ENCODE assay signal across 1 cellular context in genomic region chr7:100801833-100802568, GRCh38.
TF ChIP-seq lines count a peak whose summit lies in the region.

No MANE protein-coding gene starts in this region.

TF ChIP-seq in K562, 482 proteins besides CTCF, POLR2A, EP300 and RAD21 (continues in another document):
- TF ChIP-seq MECOM (CRISPR knock-in tag; IDR thresholded peaks at IDR 0.05) (peak; percentile 87), E2F3 (CRISPR knock-in tag; IDR thresholded peaks at IDR 0.05) (peak; percentile 38; the same call in 1 of the 2 replicates), ATF4 (CRISPR knock-in tag; IDR thresholded peaks at IDR 0.05) (peak; percentile 62), EGR1 (conservative IDR thresholded peaks at IDR 0.05) (peak; percentile 35; the same call in 1 of the 2 replicates), EWSR1 (IDR thresholded peaks at IDR 0.05; ENCODE audit: borderline replicate concordance, low read depth, partially characterized antibody) (no peak), ZNF57 (CRISPR knock-in tag; IDR thresholded peaks at IDR 0.05) (0 out of 2 replicates have a peak, but pooled peaks have one; percentile 13), POLR2B (IDR thresholded peaks at IDR 0.05; ENCODE audit: low read depth, partially characterized antibody) (peak; percentile 51), KDM4B (IDR thresholded peaks at IDR 0.05; ENCODE audit: borderline replicate concordance in 2 of 2, low read depth in 1 of 2) (no peak; a peak in 1 of 4 replicates), SIX5 (IDR thresholded peaks at IDR 0.05; ENCODE audit: borderline replicate concordance in 1 of 2, insufficient read depth in 1 of 2, low read depth in 1 of 2, low read length in 2 of 2) (no peak), CUX1 (CRISPR knock-in tag; IDR thresholded peaks at IDR 0.05) (peak; percentile 47; the same call in 1 of the 2 replicates), ZNF766 (CRISPR knock-in tag; conservative IDR thresholded peaks at IDR 0.05) (peak; percentile 72), MAZ (CRISPR knock-in tag; conservative IDR thresholded peaks at IDR 0.05 in 1 of 2, IDR thresholded peaks at IDR 0.05 in 1 of 2) (peak; percentile 99), USF1 (CRISPR knock-in tag; IDR thresholded peaks at IDR 0.05) (peak; percentile 47; the same call in 1 of the 2 replicates), FUS (optimal IDR thresholded peaks at IDR 0.05; ENCODE audit: low read depth, low read length) (no peak), ELF4 (CRISPR knock-in tag; IDR thresholded peaks at IDR 0.05) (peak; percentile 57; the same call in 1 of the 2 replicates), ZNF140 (CRISPR knock-in tag; IDR thresholded peaks at IDR 0.05) (no peak), TAF1 (IDR thresholded peaks at IDR 0.05; ENCODE audit: control insufficient read depth, extremely low read depth, insufficient read depth, low read length, severe bottlenecking) (peak; percentile 12), ARID3B (CRISPR knock-in tag; IDR thresholded peaks at IDR 0.05; ENCODE audit: borderline replicate concordance) (no peak), KAT7 (CRISPR knock-in tag; IDR thresholded peaks at IDR 0.05; ENCODE audit: borderline replicate concordance) (0 out of 2 replicates have a peak, but pooled peaks have one; percentile 44), HOXB6 (CRISPR knock-in tag; IDR thresholded peaks at IDR 0.05; ENCODE audit: borderline replicate concordance) (0 out of 2 replicates have a peak, but pooled peaks have one; percentile 17), SMARCC2 (IDR thresholded peaks at IDR 0.05; ENCODE audit: low read depth) (peak; percentile 76; the same call in 1 of the 2 replicates), ELF1 (tag; IDR thresholded peaks at IDR 0.05) (no peak), ZC3H4 (CRISPR knock-in tag; IDR thresholded peaks at IDR 0.05; ENCODE audit: borderline replicate concordance) (no peak), ZBED1 (IDR thresholded peaks at IDR 0.05) (peak; percentile 28; the same call in 1 of the 2 replicates), FOSL1 (tag; conservative IDR thresholded peaks at IDR 0.05) (peak; percentile 98), MYNN (IDR thresholded peaks at IDR 0.05) (peak; percentile 98), MYNN (CRISPR knock-in tag; IDR thresholded peaks at IDR 0.05) (no peak), CCAR2 (IDR thresholded peaks at IDR 0.05; ENCODE audit: low read depth, low read length) (no peak; the same call in 1 of the 2 replicates), NCOA2 (IDR thresholded peaks at IDR 0.05; ENCODE audit: partially characterized antibody in 2 of 2) (no peak), ZEB2 (IDR thresholded peaks at IDR 0.05) (peak; percentile 57; the same call in 1 of the 2 replicates), ZNF384 (IDR thresholded peaks at IDR 0.05; ENCODE audit: low read depth, low read length) (peak; percentile 65), GATAD2A (IDR thresholded peaks at IDR 0.05) (peak; percentile 94; the same call in 1 of the 2 replicates), HDAC2 (IDR thresholded peaks at IDR 0.05) (peak; percentile 95), SP1 (CRISPR knock-in tag; IDR thresholded peaks at IDR 0.05) (peak; percentile 52; the same call in 1 of the 2 replicates), SIN3A (IDR thresholded peaks at IDR 0.05; ENCODE audit: borderline replicate concordance in 2 of 2, control insufficient read depth in 1 of 2, low read depth in 2 of 2, low read length in 2 of 2) (peak; percentile 80 to 93), ZNF311 (CRISPR knock-in tag; IDR thresholded peaks at IDR 0.05) (no peak), CHD2 (IDR thresholded peaks at IDR 0.05; ENCODE audit: low read depth, low read length) (peak; percentile 62; the same call in 1 of the 2 replicates), STAT5A (IDR thresholded peaks at IDR 0.05; ENCODE audit: borderline replicate concordance, low read length) (peak; percentile 64), CBX8 (IDR thresholded peaks at IDR 0.05; ENCODE audit: borderline replicate concordance, extremely low read depth, low read depth, low read length, poor library complexity, severe bottlenecking) (no peak), HNRNPL (IDR thresholded peaks at IDR 0.05; ENCODE audit: low read depth, low read length) (peak; percentile 64; the same call in 1 of the 2 replicates), CXXC5 (CRISPR knock-in tag; IDR thresholded peaks at IDR 0.05) (peak; percentile 95), ELF2 (CRISPR knock-in tag; IDR thresholded peaks at IDR 0.05) (no peak), POLR3A (IDR thresholded peaks at IDR 0.05; ENCODE audit: borderline replicate concordance, extremely low read depth, insufficient read depth, insufficient read length) (no peak)
- TF ChIP-seq, protein P1, sequence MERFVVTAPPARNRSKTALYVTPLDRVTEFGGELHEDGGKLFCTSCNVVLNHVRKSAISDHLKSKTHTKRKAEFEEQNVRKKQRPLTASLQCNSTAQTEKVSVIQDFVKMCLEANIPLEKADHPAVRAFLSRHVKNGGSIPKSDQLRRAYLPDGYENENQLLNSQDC (CRISPR knock-in tag; IDR thresholded peaks at IDR 0.05) = no peak
- TF ChIP-seq, protein P2, sequence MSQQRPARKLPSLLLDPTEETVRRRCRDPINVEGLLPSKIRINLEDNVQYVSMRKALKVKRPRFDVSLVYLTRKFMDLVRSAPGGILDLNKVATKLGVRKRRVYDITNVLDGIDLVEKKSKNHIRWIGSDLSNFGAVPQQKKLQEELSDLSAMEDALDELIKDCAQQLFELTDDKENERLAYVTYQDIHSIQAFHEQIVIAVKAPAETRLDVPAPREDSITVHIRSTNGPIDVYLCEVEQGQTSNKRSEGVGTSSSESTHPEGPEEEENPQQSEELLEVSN (IDR thresholded peaks at IDR 0.05; ENCODE audit: borderline replicate concordance in 1 of 2, extremely low read depth in 1 of 2, insufficient read depth in 1 of 2, insufficient read length in 1 of 2, low read depth in 1 of 2, low read length in 1 of 2, poor library complexity in 1 of 2, severe bottlenecking in 1 of 2) = peak; percentile 32 to 53
- TF ChIP-seq, protein P3, sequence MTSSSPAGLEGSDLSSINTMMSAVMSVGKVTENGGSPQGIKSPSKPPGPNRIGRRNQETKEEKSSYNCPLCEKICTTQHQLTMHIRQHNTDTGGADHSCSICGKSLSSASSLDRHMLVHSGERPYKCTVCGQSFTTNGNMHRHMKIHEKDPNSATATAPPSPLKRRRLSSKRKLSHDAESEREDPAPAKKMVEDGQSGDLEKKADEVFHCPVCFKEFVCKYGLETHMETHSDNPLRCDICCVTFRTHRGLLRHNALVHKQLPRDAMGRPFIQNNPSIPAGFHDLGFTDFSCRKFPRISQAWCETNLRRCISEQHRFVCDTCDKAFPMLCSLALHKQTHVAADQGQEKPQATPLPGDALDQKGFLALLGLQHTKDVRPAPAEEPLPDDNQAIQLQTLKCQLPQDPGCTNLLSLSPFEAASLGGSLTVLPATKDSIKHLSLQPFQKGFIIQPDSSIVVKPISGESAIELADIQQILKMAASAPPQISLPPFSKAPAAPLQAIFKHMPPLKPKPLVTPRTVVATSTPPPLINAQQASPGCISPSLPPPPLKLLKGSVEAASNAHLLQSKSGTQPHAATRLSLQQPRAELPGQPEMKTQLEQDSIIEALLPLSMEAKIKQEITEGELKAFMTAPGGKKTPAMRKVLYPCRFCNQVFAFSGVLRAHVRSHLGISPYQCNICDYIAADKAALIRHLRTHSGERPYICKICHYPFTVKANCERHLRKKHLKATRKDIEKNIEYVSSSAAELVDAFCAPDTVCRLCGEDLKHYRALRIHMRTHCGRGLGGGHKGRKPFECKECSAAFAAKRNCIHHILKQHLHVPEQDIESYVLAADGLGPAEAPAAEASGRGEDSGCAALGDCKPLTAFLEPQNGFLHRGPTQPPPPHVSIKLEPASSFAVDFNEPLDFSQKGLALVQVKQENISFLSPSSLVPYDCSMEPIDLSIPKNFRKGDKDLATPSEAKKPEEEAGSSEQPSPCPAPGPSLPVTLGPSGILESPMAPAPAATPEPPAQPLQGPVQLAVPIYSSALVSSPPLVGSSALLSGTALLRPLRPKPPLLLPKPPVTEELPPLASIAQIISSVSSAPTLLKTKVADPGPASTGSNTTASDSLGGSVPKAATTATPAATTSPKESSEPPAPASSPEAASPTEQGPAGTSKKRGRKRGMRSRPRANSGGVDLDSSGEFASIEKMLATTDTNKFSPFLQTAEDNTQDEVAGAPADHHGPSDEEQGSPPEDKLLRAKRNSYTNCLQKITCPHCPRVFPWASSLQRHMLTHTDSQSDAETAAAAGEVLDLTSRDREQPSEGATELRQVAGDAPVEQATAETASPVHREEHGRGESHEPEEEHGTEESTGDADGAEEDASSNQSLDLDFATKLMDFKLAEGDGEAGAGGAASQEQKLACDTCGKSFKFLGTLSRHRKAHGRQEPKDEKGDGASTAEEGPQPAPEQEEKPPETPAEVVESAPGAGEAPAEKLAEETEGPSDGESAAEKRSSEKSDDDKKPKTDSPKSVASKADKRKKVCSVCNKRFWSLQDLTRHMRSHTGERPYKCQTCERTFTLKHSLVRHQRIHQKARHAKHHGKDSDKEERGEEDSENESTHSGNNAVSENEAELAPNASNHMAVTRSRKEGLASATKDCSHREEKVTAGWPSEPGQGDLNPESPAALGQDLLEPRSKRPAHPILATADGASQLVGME (CRISPR knock-in tag; IDR thresholded peaks at IDR 0.05) = 0 out of 2 replicates have a peak, but pooled peaks have one; percentile 41
- TF ChIP-seq, protein P4, sequence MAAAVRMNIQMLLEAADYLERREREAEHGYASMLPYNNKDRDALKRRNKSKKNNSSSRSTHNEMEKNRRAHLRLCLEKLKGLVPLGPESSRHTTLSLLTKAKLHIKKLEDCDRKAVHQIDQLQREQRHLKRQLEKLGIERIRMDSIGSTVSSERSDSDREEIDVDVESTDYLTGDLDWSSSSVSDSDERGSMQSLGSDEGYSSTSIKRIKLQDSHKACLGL (CRISPR knock-in tag; IDR thresholded peaks at IDR 0.05; ENCODE audit: borderline replicate concordance, poor library complexity, severe bottlenecking) = peak; percentile 44
- TF ChIP-seq, protein P5, sequence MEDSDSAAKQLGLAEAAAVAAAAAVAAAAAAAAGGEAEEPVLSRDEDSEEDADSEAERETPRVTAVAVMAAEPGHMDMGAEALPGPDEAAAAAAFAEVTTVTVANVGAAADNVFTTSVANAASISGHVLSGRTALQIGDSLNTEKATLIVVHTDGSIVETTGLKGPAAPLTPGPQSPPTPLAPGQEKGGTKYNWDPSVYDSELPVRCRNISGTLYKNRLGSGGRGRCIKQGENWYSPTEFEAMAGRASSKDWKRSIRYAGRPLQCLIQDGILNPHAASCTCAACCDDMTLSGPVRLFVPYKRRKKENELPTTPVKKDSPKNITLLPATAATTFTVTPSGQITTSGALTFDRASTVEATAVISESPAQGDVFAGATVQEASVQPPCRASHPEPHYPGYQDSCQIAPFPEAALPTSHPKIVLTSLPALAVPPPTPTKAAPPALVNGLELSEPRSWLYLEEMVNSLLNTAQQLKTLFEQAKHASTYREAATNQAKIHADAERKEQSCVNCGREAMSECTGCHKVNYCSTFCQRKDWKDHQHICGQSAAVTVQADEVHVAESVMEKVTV (CRISPR knock-in tag; IDR thresholded peaks at IDR 0.05) = no peak
